In genomic region chr2:112583497-112584133, GRCh38 we compare ENCODE assay signal across 9 cellular contexts. TPM values are rescaled to one million over a fixed set of nuclear protein-coding genes. Genes with fewer than 3 reads are reported as not detected.
A peak's percentile ranks its signal among the peaks of the same experiment; 100 is the strongest.
DNase-seq lines count a peak whose midpoint lies in the region; ATAC-seq and TF ChIP-seq lines count a peak whose summit lies in the region.
"Had no signal": no experiment of that assay in that cellular context is flagged by ENCODE, and none has a peak within 500 bp of the region (broad histone marks: within the 10 kb centered on the region; RNA-seq: fewer than 3 reads in every experiment).

No MANE protein-coding gene starts in this region.

- H3K27me3 ChIP-seq in upper lobe of left lung: no peaks in the 10 kb centered on the region

- ATAC-seq in upper lobe of left lung (ENCODE audit: low FRiP score in 2 of 2): no peak
- ATAC-seq in GM19455 (IDR thresholded peaks at IDR 0.05; ENCODE audit: unreplicated experiment): no peak

- no peaks in the 10 kb centered on the region for H3K9me3 ChIP-seq in upper lobe of left lung

- TF ChIP-seq EP300 in upper lobe of left lung (IDR thresholded peaks at IDR 0.05): no peak

- peaks cover 0 to 20% (median under 1%) of the 10 kb centered on the region in 4 donors for H3K36me3 ChIP-seq in upper lobe of left lung

- WGBS in upper lobe of left lung, 2 donors: 52 to 54% methylated on average over 19 of the region's 19 CpGs

- H3K4me3 ChIP-seq in upper lobe of left lung: peak overlapping the region; percentile 31 to 69 (median 64)

- no peak for TF ChIP-seq POLR2A in upper lobe of left lung (IDR thresholded peaks at IDR 0.05)

- H3K4me1 ChIP-seq in upper lobe of left lung: peaks cover 14 to 29% (median 22%) of the 10 kb centered on the region in 4 donors

- peak overlapping the region; percentile 92 to 96 (median 95) for H3K27ac ChIP-seq in upper lobe of left lung

- peak; percentile 28 for DNase-seq in NCI-H2107 treated with DMSO at 0.1 percent for 48 hours (lab: John Stamatoyannopoulos, UW; ENCODE audit: unreplicated experiment)
- no peak for DNase-seq in NCI-H2107 (lab: John Stamatoyannopoulos, UW)
- peak; percentile 74 for DNase-seq in OCI-M1 (lab: John Stamatoyannopoulos, UW)
- peak; percentile 41 for DNase-seq in cerebellar cortex (ENCODE audit: low spot score)
- peak; percentile 22 to 43 for DNase-seq in lung microvascular endothelial cell (ENCODE audit: low read depth in 2 of 2)
- no peak for DNase-seq in upper lobe of left lung
- DNase-seq in NCI-H2196 (lab: John Stamatoyannopoulos, UW; ENCODE audit: unreplicated experiment): no peak
- DNase-seq: DND-41 had no signal

- no peak for TF ChIP-seq CTCF in upper lobe of left lung (IDR thresholded peaks at IDR 0.05)

RNA-seq across cellular contexts. Expression of gene CHCHD5, which starts 0.8 kb away (rescaled TPM):
- 5.7 and 8.3 TPM in 2 replicates for total RNA-seq in lung microvascular endothelial cell
- 10 to 100 TPM; 13.6 to 44.9 (median 25.4) TPM for total RNA-seq in upper lobe of left lung

RNA-seq across cellular contexts. Expression of gene POLR1B, which starts 41.4 kb away (rescaled TPM):
- 12.0 and 16.3 TPM in 2 replicates for total RNA-seq in lung microvascular endothelial cell
- total RNA-seq in upper lobe of left lung: 10 to 100 TPM in 5 of 6 donors, 1 to 10 TPM in 1; 6.7 to 22.5 (median 14.6) TPM

Comparison
In these comparisons a context has a peak if more than half of its experiments do, and no peak if none do; other contexts are left out.
1. DNase-seq: peak in NCI-H2107 treated with DMSO at 0.1 percent for 48 hours (single experiment), OCI-M1 (single experiment), cerebellar cortex (single experiment) and lung microvascular endothelial cell (2 of 2); none in NCI-H2107 (single experiment), upper lobe of left lung (0 of 2) and NCI-H2196 (single experiment).